21 cellular contexts compared by ENCODE assay signal in the genomic region with DNA sequence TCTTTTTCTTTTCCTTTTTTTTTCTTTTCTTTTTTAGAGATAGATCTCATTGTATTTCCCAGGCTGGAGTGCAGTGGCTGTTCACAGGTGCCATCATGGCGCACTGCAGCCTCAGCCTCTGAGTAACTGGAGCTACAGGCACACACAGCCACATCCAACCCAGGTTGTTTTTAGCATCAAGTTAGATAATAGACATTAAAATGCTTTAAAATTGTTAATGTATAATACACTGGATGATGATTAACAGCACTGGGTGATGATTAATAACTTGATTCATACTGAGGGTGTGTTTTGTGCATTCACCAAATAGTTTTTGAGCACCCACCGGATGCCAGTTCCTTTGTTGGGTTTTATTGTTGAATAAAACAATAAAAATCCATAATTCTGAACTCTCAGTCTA.
DNase-seq lines count a peak whose midpoint lies in the region; ATAC-seq and TF ChIP-seq lines count a peak whose summit lies in the region.
"Had no signal": no experiment of that assay in that cellular context is flagged by ENCODE, and none has a peak within 500 bp of the region (broad histone marks: within the 10 kb centered on the region; RNA-seq: fewer than 3 reads in every experiment).

No MANE protein-coding gene starts in this region.

- DNase-seq in glomerular visceral epithelial cell (ENCODE audit: extremely low spot score): peak; percentile 64
- no peak for DNase-seq in AML-193 (lab: John Stamatoyannopoulos, UW)
- DNase-seq in stimulated activated CD4-positive, alpha-beta T cell treated with anti-CD3 and anti-CD28 coated beads, Interleukin-4, amount 100 ng/mL, for 1 hour: no peak
- DNase-seq: Caco-2; CD4-positive, alpha-beta T cell; HCEC 1CT; NCI-H1417 treated with DMSO at 0.1 percent for 48 hours; NCI-H187 treated with DMSO at 0.1 percent for 48 hours; NCI-H2227 treated with DMSO at 0.1 percent for 48 hours; NCI-H524; NCI-H82; PC-9; Right ventricle myocardium superior; SW 1271; T-helper 2 cell had no signal

- TF ChIP-seq POLR2A in GM18505 (IDR thresholded peaks at IDR 0.05; ENCODE audit: borderline replicate concordance, extremely low read depth, insufficient read depth, insufficient read length): no peak

- peak; percentile 51 for ATAC-seq in GM18909 (IDR thresholded peaks at IDR 0.05; ENCODE audit: poor library complexity, unreplicated experiment)
- ATAC-seq in HG03354 (IDR thresholded peaks at IDR 0.05; ENCODE audit: poor library complexity, severe bottlenecking, unreplicated experiment): peak; percentile 61
- ATAC-seq in HG03108 (IDR thresholded peaks at IDR 0.05; ENCODE audit: unreplicated experiment): no peak
- ATAC-seq in GM18505 (IDR thresholded peaks at IDR 0.05; ENCODE audit: unreplicated experiment): no peak
- ATAC-seq: GM12878, GM23338 had no signal

Comparison
In these comparisons a context has a peak if more than half of its experiments do, and no peak if none do; other contexts are left out.
1. ATAC-seq: peak in GM18909 (single experiment) and HG03354 (single experiment); none in HG03108 (single experiment) and GM18505 (single experiment).